In genomic region chr3:150251187-150251592, GRCh38 we compare ENCODE assay signal across 17 cellular contexts.
DNase-seq lines count a peak whose midpoint lies in the region; ATAC-seq and TF ChIP-seq lines count a peak whose summit lies in the region.
"Had no signal": no experiment of that assay in that cellular context is flagged by ENCODE, and none has a peak within 500 bp of the region (broad histone marks: within the 10 kb centered on the region; RNA-seq: fewer than 3 reads in every experiment).

No MANE protein-coding gene starts in this region.

- H3K4me2 ChIP-seq in GM23338, result no peak overlapping the region

- H3K36me3 ChIP-seq in GM23338 (ENCODE audit: insufficient read depth) (no peaks in the 10 kb centered on the region), esophagus muscularis mucosa (no peaks in the 10 kb centered on the region), rectal smooth muscle tissue (ENCODE audit: control insufficient read depth, insufficient read depth, low read length) (no peaks in the 10 kb centered on the region)
- H3K36me3 ChIP-seq: brain microvascular endothelial cell, prostate gland had no signal

- no peaks in the 10 kb centered on the region for H3K79me2 ChIP-seq in GM23338 (replicated peaks; ENCODE audit: insufficient read depth)

- 70% methylated on average over 3 of the region's 3 CpGs for WGBS in esophagus muscularis mucosa

- H3K27me3 Mint-ChIP-seq in GM23338 (ENCODE audit: insufficient read depth, low read depth, poor library complexity) (no peaks in the 10 kb centered on the region), chondrocyte (ENCODE audit: low read depth) (no peaks in the 10 kb centered on the region)

- H3K27ac ChIP-seq in GM23338 (ENCODE audit: low read depth) (no peak overlapping the region), esophagus muscularis mucosa (replicated peaks in 1 of 4) (peak overlapping the region; percentile 72 to 81 (median 78)), rectal smooth muscle tissue (ENCODE audit: low read depth, low read length) (no peak overlapping the region)
- H3K27ac ChIP-seq: brain microvascular endothelial cell, prostate gland had no signal

- TF ChIP-seq POLR2A in esophagus muscularis mucosa (IDR thresholded peaks at IDR 0.05; ENCODE audit: low read depth), result no peak

- DNase-seq in GM23338 (ENCODE audit: low spot score), result peak; percentile 26
- DNase-seq in M059J (ENCODE audit: low read depth), result peak; percentile 36
- no peak for DNase-seq in esophagus muscularis mucosa (ENCODE audit: extremely low spot score)
- DNase-seq in chondrocyte (ENCODE audit: low spot score), result no peak
- no peak for DNase-seq in NCI-H1105 treated with DMSO at 0.1 percent for 48 hours (lab: John Stamatoyannopoulos, UW)
- DNase-seq in dedifferentiated amniotic fluid mesenchymal stem cell (ENCODE audit: extremely low spot score), result no peak
- DNase-seq: activated CD4-positive, alpha-beta memory T cell treated with anti-CD3 and anti-CD28 coated beads, Interleukin-2, amount 10 ng/mL, durations not matched to agents 7 days and 5 days; C1 segment of cervical spinal cord; effector memory CD8-positive, alpha-beta T cell; kidney; NCI-H446 treated with DMSO at 0.1 percent for 48 hours; RPMI8226; stimulated activated CD8-positive, alpha-beta memory T cell treated with anti-CD3 and anti-CD28 coated beads, Interleukin-4, amount 100 ng/mL, for 48 hours had no signal

- no peak overlapping the region for H3K4me3 Mint-ChIP-seq in GM23338
- no peak overlapping the region for H3K4me3 Mint-ChIP-seq in chondrocyte (ENCODE audit: unreplicated experiment)
- H3K4me3 Mint-ChIP-seq: activated CD4-positive, alpha-beta memory T cell treated with anti-CD3 and anti-CD28 coated beads, Interleukin-2, amount 10 ng/mL, durations not matched to agents 7 days and 5 days; effector memory CD8-positive, alpha-beta T cell had no signal

- no peaks in the 10 kb centered on the region for H3K9me3 Mint-ChIP-seq in GM23338
- no peaks in the 10 kb centered on the region for H3K9me3 Mint-ChIP-seq in chondrocyte (ENCODE audit: low read depth)
- H3K9me3 Mint-ChIP-seq: activated CD4-positive, alpha-beta memory T cell treated with anti-CD3 and anti-CD28 coated beads, Interleukin-2, amount 10 ng/mL, durations not matched to agents 7 days and 5 days; effector memory CD8-positive, alpha-beta T cell had no signal

- no peak for TF ChIP-seq EP300 in esophagus muscularis mucosa (IDR thresholded peaks at IDR 0.05)

- H3K9me3 ChIP-seq in esophagus muscularis mucosa, result no peaks in the 10 kb centered on the region
- H3K9me3 ChIP-seq: prostate gland had no signal

- H4K20me1 ChIP-seq in GM23338 (replicated peaks; ENCODE audit: insufficient read depth), result no peaks in the 10 kb centered on the region

- no peaks in the 10 kb centered on the region for H3K36me3 Mint-ChIP-seq in GM23338 (ENCODE audit: low read depth)
- no peaks in the 10 kb centered on the region for H3K36me3 Mint-ChIP-seq in chondrocyte (ENCODE audit: low read depth)

- H3K4me1 Mint-ChIP-seq in GM23338 (peaks cover 33% of the 10 kb centered on the region), chondrocyte (ENCODE audit: low read depth) (peaks cover 81% of the 10 kb centered on the region)
- H3K4me1 Mint-ChIP-seq: activated CD4-positive, alpha-beta memory T cell treated with anti-CD3 and anti-CD28 coated beads, Interleukin-2, amount 10 ng/mL, durations not matched to agents 7 days and 5 days had no signal

- no peak overlapping the region for H3K27ac Mint-ChIP-seq in GM23338
- no peak overlapping the region for H3K27ac Mint-ChIP-seq in chondrocyte (ENCODE audit: unreplicated experiment)
- H3K27ac Mint-ChIP-seq: activated CD4-positive, alpha-beta memory T cell treated with anti-CD3 and anti-CD28 coated beads, Interleukin-2, amount 10 ng/mL, durations not matched to agents 7 days and 5 days; effector memory CD8-positive, alpha-beta T cell had no signal

- no peaks in the 10 kb centered on the region for H3K9me2 ChIP-seq in GM23338 (ENCODE audit: insufficient read depth)

- no peaks in the 10 kb centered on the region for H3K27me3 ChIP-seq in GM23338 (ENCODE audit: insufficient read depth)
- H3K27me3 ChIP-seq in esophagus muscularis mucosa, result no peaks in the 10 kb centered on the region
- no peaks in the 10 kb centered on the region for H3K27me3 ChIP-seq in rectal smooth muscle tissue (ENCODE audit: control insufficient read depth, insufficient read depth, low read length)
- H3K27me3 ChIP-seq: brain microvascular endothelial cell had no signal

- no peak overlapping the region for H3K4me3 ChIP-seq in GM23338
- no peak overlapping the region for H3K4me3 ChIP-seq in esophagus muscularis mucosa
- peak overlapping the region; percentile 24 for H3K4me3 ChIP-seq in rectal smooth muscle tissue (ENCODE audit: low read length)
- H3K4me3 ChIP-seq: GM12878, prostate gland had no signal

- peaks cover 7% of the 10 kb centered on the region for H3K4me1 ChIP-seq in GM23338 (ENCODE audit: insufficient read depth)
- peaks cover 23 to 80% (median 71%) of the 10 kb centered on the region in 4 donors for H3K4me1 ChIP-seq in esophagus muscularis mucosa
- H3K4me1 ChIP-seq in rectal smooth muscle tissue (ENCODE audit: control insufficient read depth, insufficient read depth, low read length), result peaks cover 11% of the 10 kb centered on the region
- H3K4me1 ChIP-seq: prostate gland had no signal

- H2AFZ ChIP-seq in GM23338, result peak overlapping the region; percentile 54; the same call in 1 of the 2 replicates

- intact Hi-C loops in esophagus muscularis mucosa (cut with DNase I), result no loop called here

- peak; percentile 62 for ATAC-seq in GM23338
- ATAC-seq: effector memory CD8-positive, alpha-beta T cell; GM12878 had no signal

- TF ChIP-seq CTCF in GM23338 (conservative IDR thresholded peaks at IDR 0.05; ENCODE audit: low read depth in 2 of 2) (0 out of 4 replicates have a peak, but pooled peaks of 1 of the 2 experiments have one; percentile 11), esophagus muscularis mucosa (IDR thresholded peaks at IDR 0.05) (no peak), chondrocyte (IDR thresholded peaks at IDR 0.05) (no peak)

- H3K9ac ChIP-seq in rectal smooth muscle tissue (ENCODE audit: low read length), result no peak overlapping the region

- H3F3A ChIP-seq in GM23338 (replicated peaks; ENCODE audit: low read depth), result no peaks in the 10 kb centered on the region

TF ChIP-seq in GM23338, 12 proteins besides CTCF, POLR2A, EP300 and RAD21 (continues in another document):
- TF ChIP-seq ZNF114 (CRISPR knock-in tag; IDR thresholded peaks at IDR 0.05) (no peak), ETS1 (IDR thresholded peaks at IDR 0.05) (no peak), EZH2phosphoT487 (IDR thresholded peaks at IDR 0.05; ENCODE audit: unreplicated experiment) (no peak), JUNB (IDR thresholded peaks at IDR 0.05; ENCODE audit: unreplicated experiment) (no peak), CREB1 (CRISPR knock-in tag; IDR thresholded peaks at IDR 0.05; ENCODE audit: low read depth) (no peak)

Comparison
In these comparisons a context has a peak if more than half of its experiments do, and no peak if none do; other contexts are left out.
1. DNase-seq: peak in GM23338 (single experiment) and M059J (single experiment); none in esophagus muscularis mucosa (single experiment), chondrocyte (single experiment), NCI-H1105 treated with DMSO at 0.1 percent for 48 hours (single experiment) and dedifferentiated amniotic fluid mesenchymal stem cell (single experiment).
2. H3K27ac ChIP-seq: peak in esophagus muscularis mucosa (4 of 4); none in GM23338 (single experiment) and rectal smooth muscle tissue (single experiment).